ENCODE assay signal across 8 cellular contexts in genomic region chr1:227734546-227734857, GRCh38. TPM values are rescaled to one million over a fixed set of nuclear protein-coding genes. Genes with fewer than 3 reads are reported as not detected.
DNase-seq lines count a peak whose midpoint lies in the region; ATAC-seq, FAIRE-seq and TF ChIP-seq lines count a peak whose summit lies in the region.

No MANE protein-coding gene starts in this region.

- H3K27ac ChIP-seq in kidney (ENCODE audit: low read depth in 2 of 2, low read length in 2 of 2) (no peak overlapping the region), thyroid gland (peak overlapping the region in 1 of 3 donors; percentile 80)

- peak; percentile 2 for ATAC-seq in HG03060 (IDR thresholded peaks at IDR 0.05; ENCODE audit: low read depth, unreplicated experiment)
- ATAC-seq in activated naive CD4-positive, alpha-beta T cell treated with anti-CD3 and anti-CD28 coated beads, Interleukin-2, amount 50 U/mL, for 72 hours: peak in 1 of 2 donors; percentile 1

- H3K4me3 ChIP-seq in kidney (ENCODE audit: low read length in 2 of 2) (peak overlapping the region; percentile 81 to 83), thyroid gland (replicated peaks in 1 of 3) (peak overlapping the region; percentile 84 to 97 (median 89))

- intact Hi-C loops in kidney (cut with DNase I): no loop called here
- intact Hi-C loops in thyroid gland (cut with DNase I): loop anchor here (10.0 kb wide), 1 partner anchor 370 kb away; the partner anchor contains the start of genes C1orf35 and MRPL55

- peak overlapping the region; percentile 83 to 94 for H3K27ac Mint-ChIP-seq in activated naive CD4-positive, alpha-beta T cell treated with anti-CD3 and anti-CD28 coated beads, Interleukin-2, amount 50 U/mL, for 72 hours

- DNase-seq in DMS53 treated with DMSO at 0.1 percent for 48 hours (lab: John Stamatoyannopoulos, UW; ENCODE audit: unreplicated experiment) (peak; percentile 11), kidney (no peak), thyroid gland (peak in 1 of 2 donors; percentile 18), H54 (ENCODE audit: insufficient read length, low spot score) (no peak), NCI-H1930 (lab: John Stamatoyannopoulos, UW) (no peak), ureter (ENCODE audit: low spot score) (no peak)
- DNase-seq in activated naive CD4-positive, alpha-beta T cell treated with anti-CD3 and anti-CD28 coated beads, Interleukin-2, amount 50 U/mL, for 72 hours (ENCODE audit: low spot score in 2 of 2): no peak

- no peak for TF ChIP-seq CTCF in kidney (IDR thresholded peaks at IDR 0.05; ENCODE audit: borderline replicate concordance, extremely low read depth, insufficient read depth)
- no peak for TF ChIP-seq CTCF in thyroid gland (IDR thresholded peaks at IDR 0.05)

- no peaks in the 10 kb centered on the region for H3K27me3 ChIP-seq in thyroid gland

- 1 to 5% methylated on average over 10 of the region's 10 CpGs for WGBS in thyroid gland, 2 donors

- no peaks in the 10 kb centered on the region for H3K9me3 Mint-ChIP-seq in activated naive CD4-positive, alpha-beta T cell treated with anti-CD3 and anti-CD28 coated beads, Interleukin-2, amount 50 U/mL, for 72 hours

- peaks cover 11 to 12% of the 10 kb centered on the region in 2 donors for H3K36me3 Mint-ChIP-seq in activated naive CD4-positive, alpha-beta T cell treated with anti-CD3 and anti-CD28 coated beads, Interleukin-2, amount 50 U/mL, for 72 hours

- no peaks in the 10 kb centered on the region for H3K9me3 ChIP-seq in kidney (ENCODE audit: control insufficient read depth in 1 of 2, low read length in 2 of 2)
- no peaks in the 10 kb centered on the region for H3K9me3 ChIP-seq in thyroid gland

- peaks cover 4 to 33% of the 10 kb centered on the region in 2 donors for H3K4me1 ChIP-seq in kidney (ENCODE audit: control insufficient read depth in 1 of 2, insufficient read depth in 1 of 2, low read depth in 1 of 2, low read length in 2 of 2)
- peaks cover 31 to 33% of the 10 kb centered on the region in 2 donors for H3K4me1 ChIP-seq in thyroid gland

- H3K9ac ChIP-seq in kidney (ENCODE audit: low read length in 2 of 2): peak overlapping the region; percentile 69 to 87

- FAIRE-seq in kidney (lab: Jason Lieb, UNC) (no peak), H54 (lab: Jason Lieb, UNC) (no peak)

- H3K36me3 ChIP-seq in kidney (ENCODE audit: control insufficient read depth in 1 of 2, insufficient read depth in 2 of 2, low read length in 2 of 2): peaks cover 0 to 4% of the 10 kb centered on the region in 2 donors
- H3K36me3 ChIP-seq in thyroid gland: peaks cover 6 to 7% of the 10 kb centered on the region in 2 donors

- TF ChIP-seq POLR2A in thyroid gland (IDR thresholded peaks at IDR 0.05) (no peak), H54 (IDR thresholded peaks at IDR 0.05; ENCODE audit: low read depth, low read length) (no peak)

RNA-seq across cellular contexts. Expression of gene JMJD4, which starts 0.6 kb away (rescaled TPM):
- 10 to 100 TPM in 1 of 2 donors, 1 to 10 TPM in 1; 7.2 to 14.8 TPM for total RNA-seq in activated naive CD4-positive, alpha-beta T cell treated with anti-CD3 and anti-CD28 coated beads, Interleukin-2, amount 50 U/mL, for 72 hours
- 15.9 TPM for total RNA-seq in kidney
- polyA plus RNA-seq in kidney (ENCODE audit: insufficient read depth, low read depth, low replicate concordance): 12.6 TPM
- 10 to 100 TPM; 20.6 to 31.7 (median 28.8) TPM for total RNA-seq in thyroid gland
- 21.3 TPM for total RNA-seq in ureter

RNA-seq across cellular contexts. Expression of gene SNAP47, which starts 0.7 kb away (rescaled TPM):
- total RNA-seq in activated naive CD4-positive, alpha-beta T cell treated with anti-CD3 and anti-CD28 coated beads, Interleukin-2, amount 50 U/mL, for 72 hours: 10 to 100 TPM; 33.8 to 35.8 TPM
- total RNA-seq in kidney: 32.4 TPM
- polyA plus RNA-seq in kidney (ENCODE audit: insufficient read depth, low read depth, low replicate concordance): 31.6 TPM
- 10 to 100 TPM; 50.4 to 72.6 (median 65.0) TPM for total RNA-seq in thyroid gland
- 31.1 TPM for total RNA-seq in ureter
